Comparison of ENCODE assay signal across 35 cellular contexts in the genomic region with DNA sequence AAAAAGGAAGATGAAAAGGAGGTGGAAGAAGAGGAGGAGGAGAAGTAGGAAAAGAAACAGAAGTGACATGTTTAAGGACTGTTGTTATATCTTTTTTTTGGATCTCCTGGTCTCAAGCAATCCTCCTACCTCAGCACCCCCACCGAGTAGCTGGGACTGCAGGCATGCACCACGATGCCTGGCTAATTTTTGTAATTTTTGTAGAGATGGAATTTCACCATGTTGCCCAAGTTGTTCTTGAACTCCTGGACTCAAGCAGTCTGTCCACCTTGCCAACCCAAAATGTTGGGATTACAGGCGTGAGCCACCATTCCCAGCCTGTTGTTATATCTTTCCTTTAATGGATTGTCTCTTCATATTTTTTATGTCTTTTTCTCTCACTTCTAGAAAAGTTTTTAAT.
"Had no signal": no experiment of that assay in that cellular context is flagged by ENCODE, and none has a peak within 500 bp of the region (broad histone marks: within the 10 kb centered on the region; RNA-seq: fewer than 3 reads in every experiment).

No MANE protein-coding gene starts in this region.

- H3K4me2 ChIP-seq: KMS-11 had no signal

- DNase-seq: Karpas-422, Kasumi-1, MG63, MM.1S, MV-4-11, NCI-H1048, NCI-H1092, NCI-H1092 treated with DMSO at 0.1 percent for 48 hours, NCI-H1105, NCI-H1105 treated with DMSO at 0.1 percent for 48 hours, NCI-H1417, NCI-H1417 treated with DMSO at 0.1 percent for 48 hours, NCI-H1436, NCI-H1436 treated with DMSO at 0.1 percent for 48 hours, NCI-H146, NCI-H1694, NCI-H1694 treated with DMSO at 0.1 percent for 48 hours, NCI-H187, NCI-H187 treated with DMSO at 0.1 percent for 48 hours, NCI-H1930, NCI-H2029, NCI-H2029 treated with DMSO at 0.1 percent for 48 hours, NCI-H2081, NCI-H2081 treated with DMSO at 0.1 percent for 48 hours, NCI-H2107, NCI-H2171, NCI-H2171 treated with DMSO at 0.1 percent for 48 hours, NCI-H2227 treated with DMSO at 0.1 percent for 48 hours, NCI-H226, NCI-H345, NCI-H446, NCI-H446 treated with DMSO at 0.1 percent for 48 hours, NCI-H510A, NCI-H510A treated with DMSO at 0.1 percent for 48 hours had no signal

- H3K27ac ChIP-seq: KMS-11 had no signal

- H3K36me3 ChIP-seq: MG63 had no signal

- H3K9me3 ChIP-seq: MG63 had no signal

- H3K4me3 ChIP-seq: MG63 had no signal

- H3K9ac ChIP-seq: KMS-11 had no signal
